ENCODE assay signal across 8 cellular contexts in the genomic region with DNA sequence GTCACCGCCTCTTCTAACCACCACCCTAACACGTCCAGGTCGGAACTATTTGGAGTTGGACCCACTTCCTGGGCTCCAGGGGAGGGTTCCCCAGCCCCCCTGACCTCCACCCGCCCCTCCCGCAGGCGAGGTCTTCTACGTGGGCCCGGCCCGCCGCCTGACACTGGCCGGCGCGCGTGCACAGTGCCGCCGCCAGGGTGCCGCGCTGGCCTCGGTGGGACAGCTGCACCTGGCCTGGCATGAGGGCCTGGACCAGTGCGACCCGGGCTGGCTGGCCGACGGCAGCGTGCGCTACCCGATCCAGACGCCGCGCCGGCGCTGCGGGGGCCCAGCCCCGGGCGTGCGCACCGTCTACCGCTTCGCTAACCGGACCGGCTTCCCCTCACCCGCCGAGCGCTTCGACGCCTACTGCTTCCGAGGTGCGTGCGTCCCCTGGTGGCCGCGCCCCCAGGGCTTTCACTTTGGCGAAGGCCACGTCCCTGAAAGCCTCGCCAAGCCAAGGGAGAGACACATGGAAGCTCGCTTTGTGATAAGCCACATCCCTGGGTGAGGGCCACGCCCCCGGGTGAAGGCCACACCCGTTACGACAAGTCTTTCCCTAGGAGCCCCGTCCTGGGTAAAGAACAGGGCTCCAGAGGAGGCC. TPM values are rescaled to one million over a fixed set of nuclear protein-coding genes. Genes with fewer than 3 reads are reported as not detected.
A peak's percentile ranks its signal among the peaks of the same experiment; 100 is the strongest.
DNase-seq lines count a peak whose midpoint lies in the region; ATAC-seq and TF ChIP-seq lines count a peak whose summit lies in the region.

No MANE protein-coding gene starts in this region.

- peak; percentile 65 for TF ChIP-seq CTCF in astrocyte of the spinal cord (IDR thresholded peaks at IDR 0.05; ENCODE audit: low read depth, low read length)

- H3K9me3 Mint-ChIP-seq in immature natural killer cell, result no peaks in the 10 kb centered on the region

- no peak overlapping the region for H3K4me3 ChIP-seq in astrocyte of the spinal cord (ENCODE audit: low read depth, low read length)

- in situ Hi-C loops in astrocyte of the spinal cord (cut with HindIII; ENCODE audit: low sequenced_read_pairs), result no loop called here

- peak; percentile 26 for DNase-seq in GM04504 (ENCODE audit: low read depth)
- DNase-seq in LoVo (ENCODE audit: low spot score), result peak; percentile 79
- DNase-seq in T-helper 9 cell, result peak; percentile 67
- peak; percentile 16 for DNase-seq in astrocyte of the spinal cord (ENCODE audit: low read depth, low spot score)
- peak; percentile 51 to 69 (median 63) for DNase-seq in immature natural killer cell
- peak; percentile 50 to 52 for DNase-seq in stimulated activated CD4-positive, alpha-beta T cell treated with anti-CD3 and anti-CD28 coated beads, Interleukin-1b, Interleukin-23, amount 100 ng/mL, for 1 hour (ENCODE audit: low read depth in 2 of 2)
- DNase-seq in dedifferentiated amniotic fluid mesenchymal stem cell (ENCODE audit: extremely low spot score), result no peak

- H3K4me3 Mint-ChIP-seq in immature natural killer cell, result peak overlapping the region; percentile 64 to 78 (median 74)

- no peak for ATAC-seq in HG02852 (IDR thresholded peaks at IDR 0.05; ENCODE audit: unreplicated experiment)

- H3K36me3 Mint-ChIP-seq in immature natural killer cell, result no peaks in the 10 kb centered on the region

- peak overlapping the region in 1 of 6 donors; percentile 11 for H3K27ac Mint-ChIP-seq in immature natural killer cell

- peaks cover 0 to 7% (median 6%) of the 10 kb centered on the region in 3 donors for H3K27me3 Mint-ChIP-seq in immature natural killer cell (ENCODE audit: low read depth in 3 of 3)

- peaks cover 0 to 2% of the 10 kb centered on the region in 2 donors for H3K4me1 Mint-ChIP-seq in immature natural killer cell

RNA-seq across cellular contexts. Expression of a gene that starts 13.2 kb away (rescaled TPM):
- not detected for polyA plus RNA-seq in immature natural killer cell

RNA-seq across cellular contexts. Expression of a gene that starts 21.8 kb away (rescaled TPM):
- polyA plus RNA-seq in immature natural killer cell, result 10 to 100 TPM; 15.4 to 27.2 (median 26.8) TPM

RNA-seq across cellular contexts. Expression of a gene that starts 32.9 kb away (rescaled TPM):
- polyA plus RNA-seq in immature natural killer cell, result 100 to 1,000 TPM in 1 of 3 donors, 10 to 100 TPM in 2; 93.2 to 105 (median 93.4) TPM

RNA-seq across cellular contexts. Expression of a gene that starts 33.0 kb away (rescaled TPM):
- polyA plus RNA-seq in immature natural killer cell, result 10 to 100 TPM; 20.3 to 29.6 (median 26.9) TPM

RNA-seq across cellular contexts. Expression of a gene that starts 48.1 kb away (rescaled TPM):
- not detected for polyA plus RNA-seq in immature natural killer cell
